8 cellular contexts compared by ENCODE assay signal in the genomic region with DNA sequence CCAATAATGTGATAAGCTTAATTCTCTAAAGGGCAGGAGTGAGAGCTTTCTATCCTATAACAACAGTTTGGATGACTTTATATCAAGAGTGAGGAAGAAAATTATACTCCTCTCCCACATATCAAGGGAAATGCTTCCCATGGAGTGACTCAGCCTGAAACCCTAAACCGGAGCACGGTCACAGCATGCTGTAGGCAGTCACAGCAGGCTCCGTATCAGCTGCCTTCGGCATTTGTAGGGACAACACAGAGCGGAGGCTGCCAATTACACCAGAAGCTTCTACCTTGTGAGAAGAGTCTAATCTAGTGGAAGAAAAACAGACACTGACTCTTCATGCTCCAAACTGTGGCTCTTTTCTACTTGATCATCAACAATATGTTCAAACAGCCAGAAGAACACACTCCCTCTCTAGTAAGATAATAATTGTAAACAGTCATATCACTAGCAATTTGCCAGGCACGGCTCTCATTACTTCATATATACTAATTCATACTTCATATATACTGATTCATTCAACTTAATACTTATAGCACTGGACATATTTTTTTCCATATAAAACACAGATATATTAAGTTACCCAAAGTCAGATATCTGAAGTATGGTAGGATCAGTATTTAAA.
A peak's percentile ranks its signal among the peaks of the same experiment; 100 is the strongest.
DNase-seq lines count a peak whose midpoint lies in the region; ATAC-seq and TF ChIP-seq lines count a peak whose summit lies in the region.

No MANE protein-coding gene starts in this region.

- peaks cover 4% of the 10 kb centered on the region for H3K27me3 Mint-ChIP-seq in nephron progenitor cell (ENCODE audit: low read depth, poor library complexity)

- ATAC-seq in stimulated activated naive CD8-positive, alpha-beta T cell treated with anti-CD3 and anti-CD28 coated beads, Interleukin-15, Interleukin-2, amounts not matched to agents 100 U/mL and 50 U/mL, for 24 hours = no peak

- H3K4me3 Mint-ChIP-seq in nephron progenitor cell = no peak overlapping the region

- peak overlapping the region in 40 of 59 donors; percentile 0 to 76 (median 39) for H3K27ac ChIP-seq in dorsolateral prefrontal cortex

- H3K4me3 ChIP-seq in dorsolateral prefrontal cortex = peak overlapping the region in 23 of 59 donors; percentile 1 to 36 (median 9)

- no peak for TF ChIP-seq CTCF in dorsolateral prefrontal cortex (IDR thresholded peaks at IDR 0.05 in 54 of 56, conservative IDR thresholded peaks at IDR 0.05 in 2 of 56; ENCODE audit: low read depth in 1 of 56, partially characterized antibody in 56 of 56)
- TF ChIP-seq CTCF in nephron progenitor cell (IDR thresholded peaks at IDR 0.05) = no peak

- intact Hi-C loops in dorsolateral prefrontal cortex (cut with DNase I) = no loop called here

- no peak overlapping the region for H3K27ac Mint-ChIP-seq in nephron progenitor cell

- H3K27me3 ChIP-seq in dorsolateral prefrontal cortex = peaks cover 0 to 8% (median 0%) of the 10 kb centered on the region in 45 donors

- peak; percentile 44 for DNase-seq in GM03348 (ENCODE audit: low spot score)
- DNase-seq in NCI-H2227 treated with DMSO at 0.1 percent for 48 hours (lab: John Stamatoyannopoulos, UW) = peak; percentile 60
- DNase-seq in dorsolateral prefrontal cortex = peak in 8 of 10 donors; percentile 36 to 82 (median 68)
- peak; percentile 47 for DNase-seq in nephron progenitor cell
- DNase-seq in stimulated activated naive CD8-positive, alpha-beta T cell treated with anti-CD3 and anti-CD28 coated beads, Interleukin-15, Interleukin-2, amounts not matched to agents 100 U/mL and 50 U/mL, for 24 hours = no peak
- no peak for DNase-seq in pons (ENCODE audit: low spot score)
- DNase-seq in HT-29 (ENCODE audit: low spot score) = no peak
- no peak for DNase-seq in DMS53 treated with DMSO at 0.1 percent for 48 hours (lab: John Stamatoyannopoulos, UW; ENCODE audit: unreplicated experiment)

- no peaks in the 10 kb centered on the region for H3K36me3 Mint-ChIP-seq in nephron progenitor cell (ENCODE audit: low read depth)

- H3K4me1 Mint-ChIP-seq in nephron progenitor cell = peaks cover 8% of the 10 kb centered on the region

- H3K9me3 Mint-ChIP-seq in nephron progenitor cell = no peaks in the 10 kb centered on the region

Comparison
In these comparisons a context has a peak if more than half of its experiments do, and no peak if none do; other contexts are left out.
1. DNase-seq: peak in GM03348 (single experiment), NCI-H2227 treated with DMSO at 0.1 percent for 48 hours (single experiment), dorsolateral prefrontal cortex (8 of 10) and nephron progenitor cell (single experiment); none in stimulated activated naive CD8-positive, alpha-beta T cell treated with anti-CD3 and anti-CD28 coated beads, Interleukin-15, Interleukin-2, amounts not matched to agents 100 U/mL and 50 U/mL, for 24 hours (single experiment), pons (single experiment), HT-29 (single experiment) and DMS53 treated with DMSO at 0.1 percent for 48 hours (single experiment).